Comparison of ENCODE assay signal across 8 cellular contexts in the genomic region with DNA sequence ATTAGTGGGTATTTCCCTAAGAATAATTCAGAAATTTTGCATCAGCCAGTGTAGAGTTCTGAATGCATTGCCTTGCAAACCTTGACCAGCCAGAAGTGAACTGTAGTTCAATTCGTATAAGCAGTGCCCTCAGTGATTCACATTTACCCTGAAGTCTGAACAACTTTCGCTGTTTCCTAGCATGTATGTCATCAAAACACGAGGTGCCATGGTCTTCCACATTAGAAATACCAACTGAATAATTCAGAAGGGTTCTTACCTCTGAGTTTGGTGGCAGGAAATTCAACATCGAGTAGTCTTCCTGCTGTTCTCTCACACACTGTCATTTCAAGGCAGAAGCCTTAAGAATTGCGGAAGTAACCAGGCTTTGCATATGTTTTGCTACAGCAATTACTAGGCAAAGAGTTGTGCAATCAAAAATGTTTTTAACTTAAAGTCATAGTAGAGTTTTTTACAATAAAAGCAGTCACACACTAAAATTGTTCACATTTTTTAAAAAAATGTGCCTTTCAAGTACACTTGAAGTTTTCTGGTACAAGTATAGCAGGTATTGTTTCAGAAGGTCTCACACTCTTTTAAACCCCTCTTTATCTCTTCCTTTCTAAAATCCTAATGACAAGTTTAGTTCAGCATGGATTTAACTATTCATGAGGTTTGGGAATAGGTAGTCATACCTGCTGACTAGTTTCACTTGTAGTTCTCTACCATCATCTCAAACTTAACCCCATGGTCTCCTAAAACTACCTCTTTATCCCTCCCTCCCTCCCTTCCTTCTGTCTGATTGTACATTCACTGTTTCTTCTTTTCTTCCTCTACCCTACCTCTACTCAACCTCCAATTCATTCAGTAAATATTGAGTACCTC.
DNase-seq lines count a peak whose midpoint lies in the region; ATAC-seq and TF ChIP-seq lines count a peak whose summit lies in the region.

No MANE protein-coding gene starts in this region.

- no peak for TF ChIP-seq CTCF in left ventricle myocardium inferior (IDR thresholded peaks at IDR 0.05; ENCODE audit: borderline replicate concordance)
- TF ChIP-seq CTCF in tibial artery (IDR thresholded peaks at IDR 0.05): no peak

- intact Hi-C loops in Right ventricle myocardium superior (cut with DNase I): no loop called here
- intact Hi-C loops in left ventricle myocardium inferior (cut with micrococcal nuclease): no loop called here
- intact Hi-C loops in tibial artery (cut with DNase I; ENCODE audit: low total_unique reads): no loop called here

- no peak for DNase-seq in Right ventricle myocardium superior
- DNase-seq in left ventricle myocardium inferior: no peak
- DNase-seq in SIG-M5 treated with dmso at 0.1 percent for 504 hours (lab: John Stamatoyannopoulos, UW; ENCODE audit: unreplicated experiment): peak; percentile 89
- DNase-seq in iris pigment epithelial cell (ENCODE audit: low read depth): peak; percentile 83
- DNase-seq in NCI-H2081 (lab: John Stamatoyannopoulos, UW): no peak
- DNase-seq in globus pallidus (ENCODE audit: low spot score): no peak
- no peak for DNase-seq in tibial artery

- H3K27me3 ChIP-seq in left ventricle myocardium inferior (ENCODE audit: low read depth) (no peaks in the 10 kb centered on the region), tibial artery (no peaks in the 10 kb centered on the region)

- no peak overlapping the region for H3K4me3 ChIP-seq in left ventricle myocardium inferior
- H3K4me3 ChIP-seq in tibial artery: no peak overlapping the region

- H3K9me3 ChIP-seq in left ventricle myocardium inferior (replicated peaks): no peaks in the 10 kb centered on the region
- no peaks in the 10 kb centered on the region for H3K9me3 ChIP-seq in tibial artery

- H3K4me1 ChIP-seq in left ventricle myocardium inferior (no peaks in the 10 kb centered on the region), tibial artery (peaks cover 0 to 16% (median 2%) of the 10 kb centered on the region in 4 donors)

- ATAC-seq in Right ventricle myocardium superior (ENCODE audit: poor library complexity): peak; percentile 45
- peak; percentile 97 for ATAC-seq in HG02840 (IDR thresholded peaks at IDR 0.05; ENCODE audit: low FRiP score, unreplicated experiment)

- H3K36me3 ChIP-seq in left ventricle myocardium inferior (peaks cover 66% of the 10 kb centered on the region), tibial artery (peaks cover 19 to 35% (median 28%) of the 10 kb centered on the region in 3 donors)

- H3K27ac ChIP-seq in left ventricle myocardium inferior (replicated peaks) (no peak overlapping the region), tibial artery (peak overlapping the region in 1 of 2 donors; percentile 10)

Comparison
In these comparisons a context has a peak if more than half of its experiments do, and no peak if none do; other contexts are left out.
1. DNase-seq: peak in SIG-M5 treated with dmso at 0.1 percent for 504 hours (single experiment) and iris pigment epithelial cell (single experiment); none in Right ventricle myocardium superior (single experiment), left ventricle myocardium inferior (single experiment), NCI-H2081 (0 of 2), globus pallidus (single experiment) and tibial artery (0 of 2).